ENCODE assay signal across 21 cellular contexts in the genomic region with DNA sequence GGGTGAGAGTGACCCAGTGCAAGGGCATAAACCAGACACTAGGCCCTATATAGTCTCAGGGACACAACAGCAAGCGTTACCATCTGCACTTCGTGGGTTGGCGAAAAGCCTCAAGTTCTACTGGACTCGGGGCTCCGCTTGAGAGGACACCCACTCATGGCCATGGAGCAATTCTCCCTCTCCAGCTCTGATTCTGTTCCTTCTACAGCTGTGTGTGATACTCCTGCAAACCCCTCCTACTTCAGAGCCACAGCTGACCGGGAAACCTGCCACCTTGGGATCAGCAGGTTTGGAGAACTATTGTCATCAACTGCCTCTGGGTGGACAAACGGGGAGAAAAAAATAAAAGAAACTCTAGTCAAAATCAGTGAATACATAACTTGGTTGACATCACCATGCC.
DNase-seq lines count a peak whose midpoint lies in the region; ATAC-seq and TF ChIP-seq lines count a peak whose summit lies in the region.
"Had no signal": no experiment of that assay in that cellular context is flagged by ENCODE, and none has a peak within 500 bp of the region (broad histone marks: within the 10 kb centered on the region; RNA-seq: fewer than 3 reads in every experiment).

No MANE protein-coding gene starts in this region.

- H3K4me3 Mint-ChIP-seq in type B pancreatic cell (no peak overlapping the region), GM23338 (no peak overlapping the region)
- H3K4me3 Mint-ChIP-seq: CD4-positive, CD25-positive, alpha-beta regulatory T cell; CD8-positive, alpha-beta T cell; H9 had no signal

- no peaks in the 10 kb centered on the region for H3K79me2 ChIP-seq in GM23338 (replicated peaks; ENCODE audit: insufficient read depth)

- CTCF ChIA-PET in Panc1 (lab: Charles Lee) = no interaction called here

- peaks cover 15% of the 10 kb centered on the region for H3K9me2 ChIP-seq in GM23338 (ENCODE audit: insufficient read depth)

- no peak overlapping the region for H3K9ac ChIP-seq in BLaER1 treated with 17β-estradiol and CSF1 and Interleukin-3, amounts not matched to agents 10 nM and 100 nM
- H3K9ac ChIP-seq: GM23248 had no signal

- peak overlapping the region in 10 of 11 experiments; percentile 4 to 58 (median 30); a peak in 12 of 22 replicates for H3K4me2 ChIP-seq in BLaER1 treated with 17β-estradiol and CSF1 and Interleukin-3, amounts not matched to agents 10 nM and 100 nM
- H3K4me2 ChIP-seq in GM23338 = no peak overlapping the region
- H3K4me2 ChIP-seq: A549 had no signal

- no peaks in the 10 kb centered on the region for H3K9me3 ChIP-seq in BLaER1 treated with 17β-estradiol and CSF1 and Interleukin-3, amounts not matched to agents 10 nM and 100 nM (replicated peaks in 1 of 11)
- no peaks in the 10 kb centered on the region for H3K9me3 ChIP-seq in Panc1 (ENCODE audit: control insufficient read depth, insufficient read depth, low read depth, low read length)
- no peaks in the 10 kb centered on the region for H3K9me3 ChIP-seq in sigmoid colon
- H3K9me3 ChIP-seq: A549, BE2C, Caco-2 had no signal

- peaks cover 7% of the 10 kb centered on the region for H3K27me3 Mint-ChIP-seq in type B pancreatic cell
- peaks cover 1% of the 10 kb centered on the region for H3K27me3 Mint-ChIP-seq in GM23338 (ENCODE audit: insufficient read depth, low read depth, poor library complexity)
- H3K27me3 Mint-ChIP-seq: CD4-positive, CD25-positive, alpha-beta regulatory T cell had no signal

- H3K9me3 Mint-ChIP-seq in type B pancreatic cell (no peaks in the 10 kb centered on the region), GM23338 (peaks cover 12% of the 10 kb centered on the region; the same call in 2 of the 3 replicates)
- H3K9me3 Mint-ChIP-seq: CD8-positive, alpha-beta T cell had no signal

- ATAC-seq in Panc1 = 0 out of 2 replicates have a peak, but pooled peaks have one; percentile 21
- ATAC-seq in HG03354 (IDR thresholded peaks at IDR 0.05; ENCODE audit: poor library complexity, severe bottlenecking, unreplicated experiment) = no peak
- ATAC-seq in GM23338 = no peak
- ATAC-seq: A549; CD8-positive, alpha-beta T cell; HCT116 had no signal

- intact Hi-C loops in Panc1 (cut with micrococcal nuclease; ENCODE audit: unreplicated experiment) = no loop called here
- intact Hi-C loops in sigmoid colon (cut with DNase I) = no loop called here

- no TSS peak for BruUV-seq in Panc1 (replicated peaks; lab: Mats Ljungman, UMichigan)

- no peak overlapping the region for H3K27ac ChIP-seq in BLaER1 treated with 17β-estradiol and CSF1 and Interleukin-3, amounts not matched to agents 10 nM and 100 nM
- H3K27ac ChIP-seq in Panc1 (ENCODE audit: low read length) (no peak overlapping the region), sigmoid colon (peak overlapping the region in 3 of 4 donors; percentile 1 to 84 (median 76)), GM23338 (ENCODE audit: low read depth) (no peak overlapping the region)
- H3K27ac ChIP-seq: A549, C4-2B, GM23248 had no signal

- no peak overlapping the region; the same call in 1 of the 2 replicates for H2AFZ ChIP-seq in GM23338
- H2AFZ ChIP-seq: GM23248 had no signal

- H4K20me1 ChIP-seq in BLaER1 treated with 17β-estradiol and CSF1 and Interleukin-3, amounts not matched to agents 10 nM and 100 nM = no peaks in the 10 kb centered on the region
- no peaks in the 10 kb centered on the region for H4K20me1 ChIP-seq in GM23338 (replicated peaks; ENCODE audit: insufficient read depth)

- POLR2A ChIA-PET in Panc1 (lab: Charles Lee) = no interaction called here

- peaks cover 49% of the 10 kb centered on the region for H3K4me1 Mint-ChIP-seq in type B pancreatic cell (ENCODE audit: unreplicated experiment)
- peaks cover 37% of the 10 kb centered on the region for H3K4me1 Mint-ChIP-seq in GM23338
- H3K4me1 Mint-ChIP-seq: CD4-positive, CD25-positive, alpha-beta regulatory T cell had no signal

- DNase-seq in Panc1 (ENCODE audit: low read depth, low spot score) = no peak
- DNase-seq in sigmoid colon = no peak
- no peak for DNase-seq in type B pancreatic cell (ENCODE audit: extremely low spot score, unreplicated experiment)
- no peak for DNase-seq in H4 (ENCODE audit: low spot score)
- DNase-seq in GM23338 (ENCODE audit: low spot score) = no peak
- DNase-seq: 8988T; ACHN; AML-193; BE2C; Caco-2; CD4-positive, CD25-positive, alpha-beta regulatory T cell; CD8-positive, alpha-beta T cell; DMS153; DND-41; GM23248; H9 had no signal

- no peak overlapping the region for H3K4me3 ChIP-seq in BLaER1 treated with 17β-estradiol and CSF1 and Interleukin-3, amounts not matched to agents 10 nM and 100 nM
- H3K4me3 ChIP-seq in Panc1 (ENCODE audit: low read depth in 2 of 2, low read length in 2 of 2) (no peak overlapping the region), sigmoid colon (no peak overlapping the region), GM23338 (no peak overlapping the region)
- H3K4me3 ChIP-seq: A549, GM23248 had no signal

- 84 to 88% methylated on average over 7 of the region's 7 CpGs for WGBS in sigmoid colon, 2 donors

- no peak for TF ChIP-seq EP300 in sigmoid colon (IDR thresholded peaks at IDR 0.05)

- in situ Hi-C loops in Panc1 (cut with HindIII; ENCODE audit: low pct_unique_long_range_greater_than_20kb, low sequenced_read_pairs) = no loop called here

- H3K36me3 Mint-ChIP-seq in type B pancreatic cell (no peaks in the 10 kb centered on the region), GM23338 (ENCODE audit: low read depth) (peaks cover 13% of the 10 kb centered on the region)
- H3K36me3 Mint-ChIP-seq: CD4-positive, CD25-positive, alpha-beta regulatory T cell; CD8-positive, alpha-beta T cell had no signal

- H3K27ac Mint-ChIP-seq in type B pancreatic cell (peak overlapping the region; percentile 47), GM23338 (no peak overlapping the region)
- H3K27ac Mint-ChIP-seq: CD4-positive, CD25-positive, alpha-beta regulatory T cell; CD8-positive, alpha-beta T cell had no signal

- TF ChIP-seq POLR2A in sigmoid colon (IDR thresholded peaks at IDR 0.05) = no peak

- H3K36me3 ChIP-seq in BLaER1 treated with 17β-estradiol and CSF1 and Interleukin-3, amounts not matched to agents 10 nM and 100 nM = no peaks in the 10 kb centered on the region
- H3K36me3 ChIP-seq in Panc1 (ENCODE audit: control insufficient read depth, insufficient read depth, low read length) = no peaks in the 10 kb centered on the region
- H3K36me3 ChIP-seq in sigmoid colon = no peaks in the 10 kb centered on the region
- H3K36me3 ChIP-seq in GM23338 (ENCODE audit: insufficient read depth) = no peaks in the 10 kb centered on the region
- H3K36me3 ChIP-seq: BE2C had no signal

- TF ChIP-seq CTCF in Panc1 (IDR thresholded peaks at IDR 0.05) (no peak), sigmoid colon (IDR thresholded peaks at IDR 0.05) (no peak), type B pancreatic cell (conservative IDR thresholded peaks at IDR 0.05) (no peak), GM23338 (conservative IDR thresholded peaks at IDR 0.05; ENCODE audit: low read depth in 2 of 2) (no peak)

- H3K4me1 ChIP-seq in BLaER1 treated with 17β-estradiol and CSF1 and Interleukin-3, amounts not matched to agents 10 nM and 100 nM = peaks cover 0 to 22% (median 8%) of the 10 kb centered on the region in 10 experiments; a peak in 16 of 20 replicates
- H3K4me1 ChIP-seq in Panc1 (ENCODE audit: control insufficient read depth, insufficient read depth, low read length) (no peaks in the 10 kb centered on the region), sigmoid colon (peaks cover 0 to 52% (median 51%) of the 10 kb centered on the region in 4 donors), GM23338 (ENCODE audit: insufficient read depth) (peaks cover 25% of the 10 kb centered on the region)
- H3K4me1 ChIP-seq: A549, Caco-2 had no signal

- no peaks in the 10 kb centered on the region for H3F3A ChIP-seq in GM23338 (replicated peaks; ENCODE audit: low read depth)

- H3K27me3 ChIP-seq in BLaER1 treated with 17β-estradiol and CSF1 and Interleukin-3, amounts not matched to agents 10 nM and 100 nM = no peaks in the 10 kb centered on the region
- H3K27me3 ChIP-seq in Panc1 (ENCODE audit: control insufficient read depth, insufficient read depth, low read length) (peaks cover 8% of the 10 kb centered on the region), sigmoid colon (no peaks in the 10 kb centered on the region), GM23338 (ENCODE audit: insufficient read depth) (no peaks in the 10 kb centered on the region)
- H3K27me3 ChIP-seq: BE2C had no signal

TF ChIP-seq in GM23338, 12 proteins besides CTCF, POLR2A, EP300 and RAD21 (continues in another document):
- TF ChIP-seq CREB1 (CRISPR knock-in tag; IDR thresholded peaks at IDR 0.05; ENCODE audit: low read depth) (no peak), ZNF331 (CRISPR knock-in tag; IDR thresholded peaks at IDR 0.05; ENCODE audit: low read depth) (no peak)
- TF ChIP-seq, protein P1, sequence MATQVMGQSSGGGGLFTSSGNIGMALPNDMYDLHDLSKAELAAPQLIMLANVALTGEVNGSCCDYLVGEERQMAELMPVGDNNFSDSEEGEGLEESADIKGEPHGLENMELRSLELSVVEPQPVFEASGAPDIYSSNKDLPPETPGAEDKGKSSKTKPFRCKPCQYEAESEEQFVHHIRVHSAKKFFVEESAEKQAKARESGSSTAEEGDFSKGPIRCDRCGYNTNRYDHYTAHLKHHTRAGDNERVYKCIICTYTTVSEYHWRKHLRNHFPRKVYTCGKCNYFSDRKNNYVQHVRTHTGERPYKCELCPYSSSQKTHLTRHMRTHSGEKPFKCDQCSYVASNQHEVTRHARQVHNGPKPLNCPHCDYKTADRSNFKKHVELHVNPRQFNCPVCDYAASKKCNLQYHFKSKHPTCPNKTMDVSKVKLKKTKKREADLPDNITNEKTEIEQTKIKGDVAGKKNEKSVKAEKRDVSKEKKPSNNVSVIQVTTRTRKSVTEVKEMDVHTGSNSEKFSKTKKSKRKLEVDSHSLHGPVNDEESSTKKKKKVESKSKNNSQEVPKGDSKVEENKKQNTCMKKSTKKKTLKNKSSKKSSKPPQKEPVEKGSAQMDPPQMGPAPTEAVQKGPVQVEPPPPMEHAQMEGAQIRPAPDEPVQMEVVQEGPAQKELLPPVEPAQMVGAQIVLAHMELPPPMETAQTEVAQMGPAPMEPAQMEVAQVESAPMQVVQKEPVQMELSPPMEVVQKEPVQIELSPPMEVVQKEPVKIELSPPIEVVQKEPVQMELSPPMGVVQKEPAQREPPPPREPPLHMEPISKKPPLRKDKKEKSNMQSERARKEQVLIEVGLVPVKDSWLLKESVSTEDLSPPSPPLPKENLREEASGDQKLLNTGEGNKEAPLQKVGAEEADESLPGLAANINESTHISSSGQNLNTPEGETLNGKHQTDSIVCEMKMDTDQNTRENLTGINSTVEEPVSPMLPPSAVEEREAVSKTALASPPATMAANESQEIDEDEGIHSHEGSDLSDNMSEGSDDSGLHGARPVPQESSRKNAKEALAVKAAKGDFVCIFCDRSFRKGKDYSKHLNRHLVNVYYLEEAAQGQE (IDR thresholded peaks at IDR 0.05; ENCODE audit: unreplicated experiment) = no peak

Comparison
In these comparisons a context has a peak if more than half of its experiments do, and no peak if none do; other contexts are left out.
1. H3K27ac ChIP-seq: peak in sigmoid colon (3 of 4); none in BLaER1 treated with 17β-estradiol and CSF1 and Interleukin-3, amounts not matched to agents 10 nM and 100 nM (0 of 11), Panc1 (single experiment) and GM23338 (single experiment).